In genomic region chr1:87433101-87433500, GRCh38 we compare ENCODE assay signal across 5 cellular contexts.
DNase-seq lines count a peak whose midpoint lies in the region; ATAC-seq, FAIRE-seq and TF ChIP-seq lines count a peak whose summit lies in the region.
"Not testable (repeated sequence)": the region's sequence is repeated elsewhere in the genome, so short reads cannot be mapped to it uniquely, and the experiment has no call there.

No MANE protein-coding gene starts in this region.

- not testable (repeated sequence) for TF ChIP-seq CTCF in left ventricle myocardium inferior (IDR thresholded peaks at IDR 0.05; ENCODE audit: borderline replicate concordance); hepatocyte (IDR thresholded peaks at IDR 0.05; ENCODE audit: poor library complexity); testis (IDR thresholded peaks at IDR 0.05)

- not testable (repeated sequence) for H3K4me2 ChIP-seq in hepatocyte

- intact Hi-C loops in Right ventricle myocardium superior (cut with DNase I); left ventricle myocardium inferior (cut with micrococcal nuclease); testis (cut with DNase I; ENCODE audit: low total_unique reads): not testable (repeated sequence)

- H3K36me3 ChIP-seq in left ventricle myocardium inferior; hepatocyte (replicated peaks; ENCODE audit: insufficient read depth, low read depth); small intestine (ENCODE audit: control insufficient read depth in 2 of 2, insufficient read depth in 2 of 2, low read length in 2 of 2); testis (ENCODE audit: low read depth, missing control alignments): not testable (repeated sequence)

- not testable (repeated sequence) for DNase-seq in Right ventricle myocardium superior; left ventricle myocardium inferior; hepatocyte (ENCODE audit: low spot score)
- peak; percentile 64 for DNase-seq in small intestine
- DNase-seq in testis: peak; percentile 24

- H3K4me3 ChIP-seq in left ventricle myocardium inferior; hepatocyte; small intestine (ENCODE audit: low read depth in 1 of 2, low read length in 2 of 2); testis: not testable (repeated sequence)

- not testable (repeated sequence) for TF ChIP-seq POLR2A in testis (IDR thresholded peaks at IDR 0.05)

- H2AFZ ChIP-seq in hepatocyte: peak overlapping the region; percentile 17

- peak; percentile 50 for ATAC-seq in Right ventricle myocardium superior (ENCODE audit: poor library complexity)

- not testable (repeated sequence) for H3K79me2 ChIP-seq in hepatocyte

- not testable (repeated sequence) for H4K20me1 ChIP-seq in hepatocyte (ENCODE audit: insufficient read depth, poor library complexity, severe bottlenecking)

- not testable (repeated sequence) for FAIRE-seq in small intestine (lab: Jason Lieb, UNC)

- not testable (repeated sequence) for H3K27me3 ChIP-seq in left ventricle myocardium inferior (ENCODE audit: low read depth); hepatocyte; small intestine (ENCODE audit: control insufficient read depth in 2 of 2, insufficient read depth in 2 of 2, low read length in 2 of 2); testis

- H3K4me1 ChIP-seq in left ventricle myocardium inferior (peaks cover 36% of the 10 kb centered on the region), testis (peaks cover 22% of the 10 kb centered on the region)
- H3K4me1 ChIP-seq in hepatocyte (ENCODE audit: insufficient read depth); small intestine (ENCODE audit: control insufficient read depth in 2 of 2, insufficient read depth in 1 of 2, low read depth in 1 of 2, low read length in 1 of 2): not testable (repeated sequence)

- H3K9me3 ChIP-seq in left ventricle myocardium inferior (replicated peaks); hepatocyte (ENCODE audit: low read depth); small intestine (ENCODE audit: control insufficient read depth, low read depth); testis: not testable (repeated sequence)

- not testable (repeated sequence) for H3K9me2 ChIP-seq in hepatocyte (replicated peaks; ENCODE audit: insufficient read depth)

- peak overlapping the region; percentile 55 for H3K27ac ChIP-seq in left ventricle myocardium inferior (replicated peaks)
- not testable (repeated sequence) for H3K27ac ChIP-seq in hepatocyte; small intestine (ENCODE audit: low read depth in 1 of 2, low read length in 1 of 2)
- H3K27ac ChIP-seq in testis: peak overlapping the region in 1 of 2 donors; percentile 52

- WGBS in hepatocyte (ENCODE audit: low lambda C conversion rate, missing lambda C conversion rate): 90% methylated on average over 2 of the region's 2 CpGs
- WGBS in small intestine, 3 donors: 37 to 80% (median 41%) methylated on average over 2 of the region's 2 CpGs
- WGBS in testis, 2 donors: 37 to 56% methylated on average over 2 of the region's 2 CpGs
